1 cellular context compared by ENCODE assay signal in genomic region chr11:72081856-72082255, GRCh38.
TF ChIP-seq lines count a peak whose summit lies in the region.

No MANE protein-coding gene starts in this region.

TF ChIP-seq in WTC11, 78 proteins besides CTCF, POLR2A, EP300 and RAD21 (continued from another document):
- TF ChIP-seq, protein P1, sequence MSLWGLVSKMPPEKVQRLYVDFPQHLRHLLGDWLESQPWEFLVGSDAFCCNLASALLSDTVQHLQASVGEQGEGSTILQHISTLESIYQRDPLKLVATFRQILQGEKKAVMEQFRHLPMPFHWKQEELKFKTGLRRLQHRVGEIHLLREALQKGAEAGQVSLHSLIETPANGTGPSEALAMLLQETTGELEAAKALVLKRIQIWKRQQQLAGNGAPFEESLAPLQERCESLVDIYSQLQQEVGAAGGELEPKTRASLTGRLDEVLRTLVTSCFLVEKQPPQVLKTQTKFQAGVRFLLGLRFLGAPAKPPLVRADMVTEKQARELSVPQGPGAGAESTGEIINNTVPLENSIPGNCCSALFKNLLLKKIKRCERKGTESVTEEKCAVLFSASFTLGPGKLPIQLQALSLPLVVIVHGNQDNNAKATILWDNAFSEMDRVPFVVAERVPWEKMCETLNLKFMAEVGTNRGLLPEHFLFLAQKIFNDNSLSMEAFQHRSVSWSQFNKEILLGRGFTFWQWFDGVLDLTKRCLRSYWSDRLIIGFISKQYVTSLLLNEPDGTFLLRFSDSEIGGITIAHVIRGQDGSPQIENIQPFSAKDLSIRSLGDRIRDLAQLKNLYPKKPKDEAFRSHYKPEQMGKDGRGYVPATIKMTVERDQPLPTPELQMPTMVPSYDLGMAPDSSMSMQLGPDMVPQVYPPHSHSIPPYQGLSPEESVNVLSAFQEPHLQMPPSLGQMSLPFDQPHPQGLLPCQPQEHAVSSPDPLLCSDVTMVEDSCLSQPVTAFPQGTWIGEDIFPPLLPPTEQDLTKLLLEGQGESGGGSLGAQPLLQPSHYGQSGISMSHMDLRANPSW (CRISPR knock-in tag; conservative IDR thresholded peaks at IDR 0.05; ENCODE audit: low read depth) = no peak
- TF ChIP-seq, protein P2, sequence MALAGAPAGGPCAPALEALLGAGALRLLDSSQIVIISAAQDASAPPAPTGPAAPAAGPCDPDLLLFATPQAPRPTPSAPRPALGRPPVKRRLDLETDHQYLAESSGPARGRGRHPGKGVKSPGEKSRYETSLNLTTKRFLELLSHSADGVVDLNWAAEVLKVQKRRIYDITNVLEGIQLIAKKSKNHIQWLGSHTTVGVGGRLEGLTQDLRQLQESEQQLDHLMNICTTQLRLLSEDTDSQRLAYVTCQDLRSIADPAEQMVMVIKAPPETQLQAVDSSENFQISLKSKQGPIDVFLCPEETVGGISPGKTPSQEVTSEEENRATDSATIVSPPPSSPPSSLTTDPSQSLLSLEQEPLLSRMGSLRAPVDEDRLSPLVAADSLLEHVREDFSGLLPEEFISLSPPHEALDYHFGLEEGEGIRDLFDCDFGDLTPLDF (CRISPR knock-in tag; IDR thresholded peaks at IDR 0.05) = no peak
- no peak for TF ChIP-seq ZNF396 (CRISPR knock-in tag; IDR thresholded peaks at IDR 0.05; ENCODE audit: borderline replicate concordance)
- no peak for TF ChIP-seq CBFB (CRISPR knock-in tag; IDR thresholded peaks at IDR 0.05; ENCODE audit: low read depth)
- TF ChIP-seq ZBTB21 (CRISPR knock-in tag; IDR thresholded peaks at IDR 0.05; ENCODE audit: borderline replicate concordance) = no peak
- no peak for TF ChIP-seq ZNF671 (CRISPR knock-in tag; IDR thresholded peaks at IDR 0.05)
- TF ChIP-seq, protein P3, sequence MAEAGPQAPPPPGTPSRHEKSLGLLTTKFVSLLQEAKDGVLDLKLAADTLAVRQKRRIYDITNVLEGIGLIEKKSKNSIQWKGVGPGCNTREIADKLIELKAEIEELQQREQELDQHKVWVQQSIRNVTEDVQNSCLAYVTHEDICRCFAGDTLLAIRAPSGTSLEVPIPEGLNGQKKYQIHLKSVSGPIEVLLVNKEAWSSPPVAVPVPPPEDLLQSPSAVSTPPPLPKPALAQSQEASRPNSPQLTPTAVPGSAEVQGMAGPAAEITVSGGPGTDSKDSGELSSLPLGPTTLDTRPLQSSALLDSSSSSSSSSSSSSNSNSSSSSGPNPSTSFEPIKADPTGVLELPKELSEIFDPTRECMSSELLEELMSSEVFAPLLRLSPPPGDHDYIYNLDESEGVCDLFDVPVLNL (CRISPR knock-in tag; IDR thresholded peaks at IDR 0.05; ENCODE audit: borderline replicate concordance, low read depth) = no peak
- TF ChIP-seq ZNF416 (CRISPR knock-in tag; IDR thresholded peaks at IDR 0.05) = no peak
- no peak for TF ChIP-seq SP1 (CRISPR knock-in tag; conservative IDR thresholded peaks at IDR 0.05)
- TF ChIP-seq AFF4 (CRISPR knock-in tag; IDR thresholded peaks at IDR 0.05; ENCODE audit: borderline replicate concordance) = no peak
- no peak for TF ChIP-seq FOXJ3 (CRISPR knock-in tag; IDR thresholded peaks at IDR 0.05; ENCODE audit: borderline replicate concordance)
- no peak for TF ChIP-seq MLX (CRISPR knock-in tag; IDR thresholded peaks at IDR 0.05)
- TF ChIP-seq RORB (CRISPR knock-in tag; IDR thresholded peaks at IDR 0.05) = no peak
- no peak for TF ChIP-seq MYBL2 (CRISPR knock-in tag; IDR thresholded peaks at IDR 0.05)
- no peak for TF ChIP-seq TEAD1 (CRISPR knock-in tag; IDR thresholded peaks at IDR 0.05)
- TF ChIP-seq ZNF423 (CRISPR knock-in tag; IDR thresholded peaks at IDR 0.05) = no peak
- no peak for TF ChIP-seq GTF2I (CRISPR knock-in tag; conservative IDR thresholded peaks at IDR 0.05)
